In the genomic region with DNA sequence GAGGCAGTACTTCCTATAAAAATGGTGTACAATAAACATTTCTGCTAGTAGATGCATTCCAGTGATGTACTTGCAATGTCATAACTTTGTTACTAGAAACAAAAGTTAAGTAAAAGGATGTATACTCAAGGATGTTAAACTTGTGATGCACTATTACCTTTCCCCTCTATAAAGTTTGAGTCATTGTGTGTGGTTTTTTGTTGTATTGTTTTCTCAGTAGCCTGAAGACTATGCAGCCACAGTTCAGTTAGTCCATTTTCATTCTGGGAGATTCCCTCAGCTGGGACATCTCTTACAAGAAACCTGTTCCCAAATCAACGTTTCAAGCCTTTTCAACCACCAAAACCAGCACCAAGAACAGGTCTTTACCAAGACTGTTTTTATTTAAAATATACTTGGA, we compare ENCODE assay signal across 25 cellular contexts. TPM values are rescaled to one million over a fixed set of nuclear protein-coding genes. Genes with fewer than 3 reads are reported as not detected.
DNase-seq lines count a peak whose midpoint lies in the region; ATAC-seq and TF ChIP-seq lines count a peak whose summit lies in the region.
"Had no signal": no experiment of that assay in that cellular context is flagged by ENCODE, and none has a peak within 500 bp of the region (broad histone marks: within the 10 kb centered on the region; RNA-seq: fewer than 3 reads in every experiment).

No MANE protein-coding gene starts in this region.

- peak overlapping the region; percentile 40; the same call in 1 of the 2 replicates for H3K27ac Mint-ChIP-seq in HFFc6
- H3K27ac Mint-ChIP-seq in activated T-helper 2 cell treated with anti-CD3 and anti-CD28 coated beads, Interferon-gamma antibody, Interleukin-2, Interleukin-4, amounts not matched to agents 10 μg/mL and 5 μg/mL and 100 μg/mL, durations not matched to agents 14 hours and 24 hours and 36 hours, result peak overlapping the region; percentile 33
- no peak overlapping the region for H3K27ac Mint-ChIP-seq in natural killer cell treated with Interleukin-12 subunit alpha and Interleukin-12 subunit beta and Interleukin-15 and Interleukin-18, amount 100 ng/mL, for 72 hours
- H3K27ac Mint-ChIP-seq: CD4-positive, CD25-positive, alpha-beta regulatory T cell had no signal

- no peak for ATAC-seq in natural killer cell treated with Interleukin-12 subunit alpha and Interleukin-12 subunit beta and Interleukin-15 and Interleukin-18, amount 100 ng/mL, for 72 hours
- ATAC-seq: lower lobe of right lung had no signal

- intact Hi-C loops in activated T-helper 2 cell treated with anti-CD3 and anti-CD28 coated beads, Interferon-gamma antibody, Interleukin-2, Interleukin-4, amounts not matched to agents 10 μg/mL and 5 μg/mL and 100 μg/mL, durations not matched to agents 14 hours and 24 hours and 36 hours (cut with micrococcal nuclease), result no loop called here

- H3K36me3 Mint-ChIP-seq in HFFc6 (ENCODE audit: low read depth), result peaks cover 28% of the 10 kb centered on the region
- H3K36me3 Mint-ChIP-seq in activated T-helper 2 cell treated with anti-CD3 and anti-CD28 coated beads, Interferon-gamma antibody, Interleukin-2, Interleukin-4, amounts not matched to agents 10 μg/mL and 5 μg/mL and 100 μg/mL, durations not matched to agents 14 hours and 24 hours and 36 hours (ENCODE audit: low read depth), result peaks cover 83% of the 10 kb centered on the region
- peaks cover 44% of the 10 kb centered on the region for H3K36me3 Mint-ChIP-seq in natural killer cell treated with Interleukin-12 subunit alpha and Interleukin-12 subunit beta and Interleukin-15 and Interleukin-18, amount 100 ng/mL, for 72 hours

- H3K27ac ChIP-seq in coronary artery, result no peak overlapping the region
- H3K27ac ChIP-seq: dorsolateral prefrontal cortex, epithelial cell of prostate, lower lobe of right lung, uterus, WERI-Rb-1 had no signal

- TF ChIP-seq CTCF in HFFc6 (IDR thresholded peaks at IDR 0.05) (no peak), coronary artery (IDR thresholded peaks at IDR 0.05) (no peak)

- no peaks in the 10 kb centered on the region for H3K9me3 Mint-ChIP-seq in HFFc6
- no peaks in the 10 kb centered on the region for H3K9me3 Mint-ChIP-seq in activated T-helper 2 cell treated with anti-CD3 and anti-CD28 coated beads, Interferon-gamma antibody, Interleukin-2, Interleukin-4, amounts not matched to agents 10 μg/mL and 5 μg/mL and 100 μg/mL, durations not matched to agents 14 hours and 24 hours and 36 hours
- H3K9me3 Mint-ChIP-seq in natural killer cell treated with Interleukin-12 subunit alpha and Interleukin-12 subunit beta and Interleukin-15 and Interleukin-18, amount 100 ng/mL, for 72 hours, result no peaks in the 10 kb centered on the region

- H3K4me3 ChIP-seq in coronary artery, result no peak overlapping the region
- H3K4me3 ChIP-seq: dorsolateral prefrontal cortex, lower lobe of right lung, uterus had no signal

- DNase-seq in EH (ENCODE audit: low read depth) (peak; percentile 20), HFFc6 (peak; percentile 34), iris pigment epithelial cell (ENCODE audit: low read depth) (peak; percentile 53), coronary artery (ENCODE audit: low spot score) (no peak), cerebellum (ENCODE audit: low spot score) (no peak)
- no peak for DNase-seq in activated T-helper 2 cell treated with anti-CD3 and anti-CD28 coated beads, Interferon-gamma antibody, Interleukin-2, Interleukin-4, amounts not matched to agents 10 μg/mL and 5 μg/mL and 100 μg/mL, durations not matched to agents 14 hours and 24 hours and 36 hours (ENCODE audit: low spot score)
- DNase-seq in natural killer cell treated with Interleukin-12 subunit alpha and Interleukin-12 subunit beta and Interleukin-15 and Interleukin-18, amount 100 ng/mL, for 72 hours (ENCODE audit: low spot score), result no peak
- DNase-seq: activated CD4-positive, alpha-beta T cell treated with anti-CD3 and anti-CD28 coated beads, Interleukin-2, amount 50 U/mL, for 1 hour; activated naive CD4-positive, alpha-beta T cell treated with Interleukin-2 at 50 U/mL for 16 hours; activated T-cell treated with anti-CD3 and anti-CD28 coated beads for 4 hours; caudate nucleus; CD4-positive, CD25-positive, alpha-beta regulatory T cell; dorsolateral prefrontal cortex; lower lobe of right lung; NCI-H1092 treated with DMSO at 0.1 percent for 48 hours; NCI-H2029; NCI-H226; NCI-H774; OCI-M1; substantia nigra; T-helper 1 cell; uterus; WERI-Rb-1 had no signal

- no peaks in the 10 kb centered on the region for H3K27me3 Mint-ChIP-seq in HFFc6 (ENCODE audit: insufficient read depth)
- no peaks in the 10 kb centered on the region for H3K27me3 Mint-ChIP-seq in activated T-helper 2 cell treated with anti-CD3 and anti-CD28 coated beads, Interferon-gamma antibody, Interleukin-2, Interleukin-4, amounts not matched to agents 10 μg/mL and 5 μg/mL and 100 μg/mL, durations not matched to agents 14 hours and 24 hours and 36 hours (ENCODE audit: low read depth)
- H3K27me3 Mint-ChIP-seq in natural killer cell treated with Interleukin-12 subunit alpha and Interleukin-12 subunit beta and Interleukin-15 and Interleukin-18, amount 100 ng/mL, for 72 hours, result no peaks in the 10 kb centered on the region
- H3K27me3 Mint-ChIP-seq: CD4-positive, CD25-positive, alpha-beta regulatory T cell; progenitor cell of endocrine pancreas had no signal

- H3K4me1 Mint-ChIP-seq in HFFc6 (ENCODE audit: low read depth), result peaks cover 33% of the 10 kb centered on the region
- H3K4me1 Mint-ChIP-seq in activated T-helper 2 cell treated with anti-CD3 and anti-CD28 coated beads, Interferon-gamma antibody, Interleukin-2, Interleukin-4, amounts not matched to agents 10 μg/mL and 5 μg/mL and 100 μg/mL, durations not matched to agents 14 hours and 24 hours and 36 hours (ENCODE audit: low read depth), result peaks cover 40% of the 10 kb centered on the region
- H3K4me1 Mint-ChIP-seq in natural killer cell treated with Interleukin-12 subunit alpha and Interleukin-12 subunit beta and Interleukin-15 and Interleukin-18, amount 100 ng/mL, for 72 hours (ENCODE audit: low read depth in 2 of 2), result peaks cover 20 to 40% of the 10 kb centered on the region in 2 donors

- H3K4me3 Mint-ChIP-seq in HFFc6, result no peak overlapping the region
- no peak overlapping the region for H3K4me3 Mint-ChIP-seq in activated T-helper 2 cell treated with anti-CD3 and anti-CD28 coated beads, Interferon-gamma antibody, Interleukin-2, Interleukin-4, amounts not matched to agents 10 μg/mL and 5 μg/mL and 100 μg/mL, durations not matched to agents 14 hours and 24 hours and 36 hours (ENCODE audit: low read depth)
- no peak overlapping the region for H3K4me3 Mint-ChIP-seq in natural killer cell treated with Interleukin-12 subunit alpha and Interleukin-12 subunit beta and Interleukin-15 and Interleukin-18, amount 100 ng/mL, for 72 hours

RNA-seq across cellular contexts. Expression of a gene that starts 5.6 kb away (rescaled TPM):
- 100 to 1,000 TPM; 291 to 313 (median 301) TPM for total RNA-seq in HFFc6 (2021; fragmentation: NEBNext Ultra II Directional; extraction: Animal tissue kit (Norgen Biotek cat#: 25700))
- total RNA-seq in activated T-helper 2 cell treated with anti-CD3 and anti-CD28 coated beads, Interferon-gamma antibody, Interleukin-2, Interleukin-4, amounts not matched to agents 10 μg/mL and 5 μg/mL and 100 μg/mL, durations not matched to agents 14 hours and 24 hours and 36 hours, result 417 and 424 TPM in 2 replicates
- 100 to 1,000 TPM; 226 to 254 TPM for total RNA-seq in natural killer cell treated with Interleukin-12 subunit alpha and Interleukin-12 subunit beta and Interleukin-15 and Interleukin-18, amount 100 ng/mL, for 72 hours
- total RNA-seq in cerebellum, result 55.3 TPM

RNA-seq across cellular contexts. Expression of a gene that starts 7.9 kb away (rescaled TPM):
- 10 to 100 TPM; 34.1 to 43.9 (median 38.2) TPM for total RNA-seq in HFFc6 (2021; fragmentation: NEBNext Ultra II Directional; extraction: Animal tissue kit (Norgen Biotek cat#: 25700))
- 64.0 and 65.9 TPM in 2 replicates for total RNA-seq in activated T-helper 2 cell treated with anti-CD3 and anti-CD28 coated beads, Interferon-gamma antibody, Interleukin-2, Interleukin-4, amounts not matched to agents 10 μg/mL and 5 μg/mL and 100 μg/mL, durations not matched to agents 14 hours and 24 hours and 36 hours
- 10 to 100 TPM; 62.8 to 74.3 TPM for total RNA-seq in natural killer cell treated with Interleukin-12 subunit alpha and Interleukin-12 subunit beta and Interleukin-15 and Interleukin-18, amount 100 ng/mL, for 72 hours
- 119 TPM for total RNA-seq in cerebellum

Comparison
In these comparisons a context has a peak if more than half of its experiments do, and no peak if none do; other contexts are left out.
1. DNase-seq: peak in EH (single experiment), HFFc6 (single experiment) and iris pigment epithelial cell (single experiment); none in activated T-helper 2 cell treated with anti-CD3 and anti-CD28 coated beads, Interferon-gamma antibody, Interleukin-2, Interleukin-4, amounts not matched to agents 10 μg/mL and 5 μg/mL and 100 μg/mL, durations not matched to agents 14 hours and 24 hours and 36 hours (single experiment), coronary artery (single experiment), natural killer cell treated with Interleukin-12 subunit alpha and Interleukin-12 subunit beta and Interleukin-15 and Interleukin-18, amount 100 ng/mL, for 72 hours (single experiment) and cerebellum (single experiment).
2. H3K27ac Mint-ChIP-seq: peak in HFFc6 (single experiment) and activated T-helper 2 cell treated with anti-CD3 and anti-CD28 coated beads, Interferon-gamma antibody, Interleukin-2, Interleukin-4, amounts not matched to agents 10 μg/mL and 5 μg/mL and 100 μg/mL, durations not matched to agents 14 hours and 24 hours and 36 hours (single experiment); none in natural killer cell treated with Interleukin-12 subunit alpha and Interleukin-12 subunit beta and Interleukin-15 and Interleukin-18, amount 100 ng/mL, for 72 hours (0 of 2).